ENCODE assay signal across 8 cellular contexts in the genomic region with DNA sequence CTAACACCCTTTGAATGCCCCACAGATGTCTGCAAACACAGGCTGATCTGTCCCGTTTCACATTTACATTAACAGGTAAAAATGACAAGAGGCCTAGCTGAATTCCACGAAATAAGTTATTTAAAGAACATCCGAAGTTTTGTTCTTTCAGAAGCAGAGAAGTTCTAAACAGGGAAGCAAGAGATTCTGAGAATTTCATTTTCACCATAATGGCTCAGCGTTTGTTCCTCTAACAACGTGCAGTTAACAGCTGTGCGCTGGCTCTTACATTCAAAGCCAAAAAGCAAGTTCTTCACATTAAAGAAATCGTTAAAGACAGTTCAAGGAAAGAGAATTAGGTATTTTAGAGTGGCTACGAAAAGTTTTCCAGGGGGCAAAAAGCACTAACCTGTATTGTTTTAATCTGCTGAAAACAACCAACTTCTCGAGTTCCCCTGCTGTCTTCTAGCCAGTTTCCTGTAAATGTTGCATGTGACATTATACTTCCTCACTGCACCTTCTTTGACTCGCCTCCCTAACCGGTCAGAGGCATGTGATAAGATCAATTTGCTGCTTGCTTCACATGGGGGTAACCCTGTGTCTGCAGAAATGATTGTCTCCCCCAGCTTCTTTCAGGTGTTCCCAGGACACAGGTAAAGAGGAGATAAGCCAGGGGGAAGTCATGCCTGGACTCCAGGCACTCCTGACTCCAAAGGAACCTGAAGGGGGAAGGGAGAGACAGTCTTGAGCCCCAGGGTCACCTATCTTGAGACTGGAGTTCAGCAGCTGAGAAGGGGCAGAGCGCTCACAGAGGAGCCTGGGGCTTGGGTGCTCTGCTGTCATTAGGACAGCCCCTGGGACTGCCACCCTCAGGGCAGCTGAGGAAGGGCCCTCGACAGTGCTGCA. TPM values are rescaled to one million over a fixed set of nuclear protein-coding genes. Genes with fewer than 3 reads are reported as not detected.
DNase-seq lines count a peak whose midpoint lies in the region; ATAC-seq and TF ChIP-seq lines count a peak whose summit lies in the region.

No MANE protein-coding gene starts in this region.

- DNase-seq in GM13977 (ENCODE audit: low spot score) (peak; percentile 38), NOMO-1 (lab: John Stamatoyannopoulos, UW; ENCODE audit: unreplicated experiment in 2 of 2) (peak; percentile 49 to 74), left lung (peak in 1 of 2 donors; percentile 36), SHP77 treated with DMSO at 0.1 percent for 48 hours (lab: John Stamatoyannopoulos, UW) (no peak), NCI-H345 (lab: John Stamatoyannopoulos, UW) (no peak)
- DNase-seq in activated effector memory CD4-positive, alpha-beta T cell treated with Interleukin-2 at 50 U/mL for 16 hours, result peak; percentile 25
- DNase-seq in stimulated activated naive CD8-positive, alpha-beta T cell treated with anti-CD3 and anti-CD28 coated beads, Interleukin-15, amount 100 ng/mL, for 72 hours, result peak; percentile 76 to 80

- H3K4me1 Mint-ChIP-seq in stimulated activated naive CD8-positive, alpha-beta T cell treated with anti-CD3 and anti-CD28 coated beads, Interleukin-15, amount 100 ng/mL, for 72 hours, result peaks cover 73% of the 10 kb centered on the region

- intact Hi-C loops in left lung (cut with DNase I), result no loop called here

- no peaks in the 10 kb centered on the region for H3K9me3 Mint-ChIP-seq in stimulated activated naive CD8-positive, alpha-beta T cell treated with anti-CD3 and anti-CD28 coated beads, Interleukin-15, amount 100 ng/mL, for 72 hours

- no peaks in the 10 kb centered on the region for H3K9me3 ChIP-seq in left lung

- in situ Hi-C loops in GM13977 (cut with MboI; ENCODE audit: low pct_unique_long_range_greater_than_20kb, low sequenced_read_pairs, unreplicated experiment), result no loop called here

- H3K4me3 ChIP-seq in left lung, result peak overlapping the region; percentile 4 to 36

- H3K36me3 ChIP-seq in left lung, result peaks cover 0 to 2% of the 10 kb centered on the region in 2 donors

- ATAC-seq in HG02588 (IDR thresholded peaks at IDR 0.05; ENCODE audit: unreplicated experiment), result peak; percentile 63
- peak; percentile 59 for ATAC-seq in left lung
- ATAC-seq in stimulated activated naive CD8-positive, alpha-beta T cell treated with anti-CD3 and anti-CD28 coated beads, Interleukin-15, amount 100 ng/mL, for 72 hours, result peak; percentile 96

- H3K27ac ChIP-seq in left lung, result peak overlapping the region; percentile 75 to 93

- no peaks in the 10 kb centered on the region for H3K27me3 Mint-ChIP-seq in stimulated activated naive CD8-positive, alpha-beta T cell treated with anti-CD3 and anti-CD28 coated beads, Interleukin-15, amount 100 ng/mL, for 72 hours

- peaks cover 9 to 51% of the 10 kb centered on the region in 2 donors for H3K4me1 ChIP-seq in left lung

- H3K4me3 Mint-ChIP-seq in stimulated activated naive CD8-positive, alpha-beta T cell treated with anti-CD3 and anti-CD28 coated beads, Interleukin-15, amount 100 ng/mL, for 72 hours, result peak overlapping the region; percentile 87 to 91

- peak overlapping the region; percentile 93 to 97 for H3K27ac Mint-ChIP-seq in stimulated activated naive CD8-positive, alpha-beta T cell treated with anti-CD3 and anti-CD28 coated beads, Interleukin-15, amount 100 ng/mL, for 72 hours

- TF ChIP-seq CTCF in GM13977 (IDR thresholded peaks at IDR 0.05; ENCODE audit: extremely low read depth, insufficient read depth, missing control alignments) (peak; percentile 46), left lung (IDR thresholded peaks at IDR 0.05) (no peak)

- no peaks in the 10 kb centered on the region for H3K27me3 ChIP-seq in left lung

RNA-seq across cellular contexts. Expression of a gene that starts 36.8 kb away (rescaled TPM):
- 100 to 1,000 TPM in 1 of 2 donors, 10 to 100 TPM in 1; 47.5 to 117 TPM for total RNA-seq in left lung

Comparison
In these comparisons a context has a peak if more than half of its experiments do, and no peak if none do; other contexts are left out.
1. DNase-seq: peak in GM13977 (single experiment), NOMO-1 (2 of 2), activated effector memory CD4-positive, alpha-beta T cell treated with Interleukin-2 at 50 U/mL for 16 hours (single experiment) and stimulated activated naive CD8-positive, alpha-beta T cell treated with anti-CD3 and anti-CD28 coated beads, Interleukin-15, amount 100 ng/mL, for 72 hours (2 of 2); none in SHP77 treated with DMSO at 0.1 percent for 48 hours (single experiment) and NCI-H345 (single experiment).
2. Peak in every context shown above with its lines, with median percentiles within 50 percentile points of each other: ATAC-seq.